ENCODE assay signal across 1 cellular context in genomic region chr10:102405108-102405561, GRCh38.
TF ChIP-seq lines count a peak whose summit lies in the region.

No MANE protein-coding gene starts in this region.

TF ChIP-seq in HepG2, 621 proteins besides CTCF, POLR2A, EP300 and RAD21:
- TF ChIP-seq HOXA7 (CRISPR knock-in tag; IDR thresholded peaks at IDR 0.05) (no peak), ZNF333 (CRISPR knock-in tag; IDR thresholded peaks at IDR 0.05; ENCODE audit: borderline replicate concordance) (0 out of 2 replicates have a peak, but pooled peaks have one; percentile 31), AGO2 (optimal IDR thresholded peaks at IDR 0.05; ENCODE audit: low read depth, low read length) (peak; percentile 52), ZNF710 (CRISPR knock-in tag; IDR thresholded peaks at IDR 0.05; ENCODE audit: borderline replicate concordance) (no peak)
